In the genomic region with DNA sequence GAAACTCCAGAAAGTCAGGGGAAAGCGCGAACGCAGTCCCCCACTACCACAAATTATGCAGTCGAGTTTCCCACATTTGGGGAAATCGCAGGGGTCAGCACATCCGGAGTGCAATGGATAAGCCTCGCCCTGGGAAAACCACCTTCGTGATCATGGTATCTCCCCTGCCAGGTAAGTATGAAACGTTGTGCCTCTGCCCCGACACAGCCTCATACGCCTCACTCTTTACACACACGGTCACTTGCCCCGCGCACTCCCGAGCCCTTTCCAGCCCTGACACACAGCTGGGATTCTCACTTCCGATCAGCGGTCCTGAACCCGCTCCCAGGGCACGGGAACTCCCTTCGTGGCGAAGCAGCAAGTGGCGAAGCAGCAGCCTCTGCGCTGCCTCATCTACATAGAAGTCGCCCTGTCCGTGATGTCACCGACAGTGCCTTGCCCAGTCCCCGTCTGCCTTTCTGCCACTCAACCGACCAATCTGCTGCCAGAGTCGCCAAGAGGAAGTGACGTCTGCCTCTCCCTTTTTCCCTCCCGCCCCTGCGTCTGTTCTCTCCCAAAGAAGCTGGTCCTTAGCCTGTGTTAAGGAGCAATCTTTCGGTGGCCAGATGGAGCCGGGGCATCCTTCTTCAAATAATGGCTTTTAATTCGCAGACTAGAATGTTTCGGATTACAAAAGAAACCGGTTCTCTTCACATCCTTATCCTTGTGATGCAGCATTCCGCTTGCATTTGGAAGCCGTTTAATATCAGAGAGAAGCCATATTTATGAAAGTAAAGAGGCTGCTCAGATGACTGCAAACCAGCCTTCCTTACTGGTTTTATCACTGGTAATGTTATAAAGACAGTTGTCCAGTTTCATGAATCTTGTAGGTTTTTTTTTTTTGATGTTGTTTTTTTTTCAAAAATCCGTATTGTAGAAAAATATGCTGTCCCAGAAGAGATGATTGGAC, we compare ENCODE assay signal across 8 cellular contexts. TPM values are rescaled to one million over a fixed set of nuclear protein-coding genes. Genes with fewer than 3 reads are reported as not detected.
DNase-seq lines count a peak whose midpoint lies in the region; TF ChIP-seq lines count a peak whose summit lies in the region.
"Not testable (repeated sequence)": the region's sequence is repeated elsewhere in the genome, so short reads cannot be mapped to it uniquely, and the experiment has no call there.

Gene RNU1-1, minus strand, starts transcription at position 179 of the 949 bp plus-strand sequence.

- not testable (repeated sequence) for H3K9me3 ChIP-seq in adrenal gland (replicated peaks in 1 of 3); mucosa of rectum (ENCODE audit: control insufficient read depth in 2 of 2, low read length in 2 of 2)

- not testable (repeated sequence) for TF ChIP-seq CTCF in AG10803 (conservative IDR thresholded peaks at IDR 0.05; ENCODE audit: low read length); HFF-Myc (IDR thresholded peaks at IDR 0.05; ENCODE audit: low read depth, low read length, missing control alignments); adrenal gland (IDR thresholded peaks at IDR 0.05); fibroblast of villous mesenchyme (IDR thresholded peaks at IDR 0.05; ENCODE audit: insufficient read depth, low read depth, low read length)

- intact Hi-C loops in adrenal gland (cut with DNase I): not testable (repeated sequence)

- WGBS in adrenal gland, 4 donors: 1 to 4% (median 1%) methylated on average over 14 to 37 of the region's 40 CpGs

- H3K36me3 ChIP-seq in adrenal gland (replicated peaks in 1 of 2); mucosa of rectum (ENCODE audit: control insufficient read depth in 2 of 2, insufficient read depth in 2 of 2, low read length in 2 of 2): not testable (repeated sequence)

- peak within 1 kb of the TSS; percentile 63 to 75 for H3K9ac ChIP-seq in mucosa of rectum (ENCODE audit: low read depth in 1 of 2, low read length in 2 of 2)

- not testable (repeated sequence) for H3K27me3 ChIP-seq in adrenal gland; mucosa of rectum (ENCODE audit: control insufficient read depth in 2 of 2, insufficient read depth in 2 of 2, low read length in 2 of 2)

- TF ChIP-seq POLR2A in adrenal gland (IDR thresholded peaks at IDR 0.05): peak; percentile 34 to 45

- DNase-seq in AG10803 (ENCODE audit: low read depth) (peak; percentile 73), HFF-Myc (ENCODE audit: extremely low read depth, low read depth) (peak; percentile 20), NCI-H345 (lab: John Stamatoyannopoulos, UW) (peak; percentile 72), UCSD-AML1 (lab: John Stamatoyannopoulos, UW; ENCODE audit: unreplicated experiment) (peak; percentile 82), adrenal gland (peak; percentile 60 to 93 (median 86)), fibroblast of villous mesenchyme (ENCODE audit: low read depth) (peak; percentile 88)
- DNase-seq in stimulated activated CD4-positive, alpha-beta T cell treated with anti-CD3 and anti-CD28 coated beads, Interleukin-4, amount 100 ng/mL, for 24 hours: peak; percentile 69

- H3K4me1 ChIP-seq in adrenal gland (replicated peaks in 1 of 2); mucosa of rectum (ENCODE audit: control insufficient read depth in 2 of 2, insufficient read depth in 2 of 2, low read length in 2 of 2): not testable (repeated sequence)

- H3K4me3 ChIP-seq in AG10803 (ENCODE audit: low read length) (peak within 1 kb of the TSS; percentile 48), HFF-Myc (replicated peaks; ENCODE audit: low read depth, low read length) (peak within 1 kb of the TSS; percentile 22; the same call in 1 of the 2 replicates), adrenal gland (peak within 1 kb of the TSS in 1 of 4 donors; percentile 62), fibroblast of villous mesenchyme (ENCODE audit: low read depth, low read length) (peak within 1 kb of the TSS; percentile 36), mucosa of rectum (ENCODE audit: low read length in 2 of 2) (peak within 1 kb of the TSS; percentile 62 to 70)

- H3K27ac ChIP-seq in adrenal gland (peak within 1 kb of the TSS; percentile 17 to 96 (median 62)), mucosa of rectum (ENCODE audit: low read depth in 2 of 2, low read length in 2 of 2) (peak within 1 kb of the TSS; percentile 89 to 90)

RNA-seq across cellular contexts. Expression of gene RNU1-1, which starts in this region (rescaled TPM):
- total RNA-seq in adrenal gland: 1,000 to 10,000 TPM in 3 of 8 donors, 100 to 1,000 TPM in 1, under 1 TPM in 3, not detected in 1; under 0.01 to 2,119 (median 890) TPM
- polyA plus RNA-seq in adrenal gland: not detected
- under 0.01 TPM in 1 of 2 replicates, not detected in the other for total RNA-seq in fibroblast of villous mesenchyme

Comparison
In these comparisons a context has a peak if more than half of its experiments do, and no peak if none do; other contexts are left out.
1. Peak in DNase-seq and H3K4me3 ChIP-seq in fibroblast of villous mesenchyme; RNA of the gene not detected or under 1 TPM.
2. DNase-seq: peak in every context shown above with its lines; median percentile 88 in fibroblast of villous mesenchyme; 86 in adrenal gland; 82 in UCSD-AML1; 73 in AG10803; 72 in NCI-H345; 69 in stimulated activated CD4-positive, alpha-beta T cell treated with anti-CD3 and anti-CD28 coated beads, Interleukin-4, amount 100 ng/mL, for 24 hours; 20 in HFF-Myc.